ENCODE assay signal across 24 cellular contexts in genomic region chr5:127096328-127096993, GRCh38. TPM values are rescaled to one million over a fixed set of nuclear protein-coding genes. Genes with fewer than 3 reads are reported as not detected.
DNase-seq lines count a peak whose midpoint lies in the region; ATAC-seq, FAIRE-seq and TF ChIP-seq lines count a peak whose summit lies in the region.
"Had no signal": no experiment of that assay in that cellular context is flagged by ENCODE, and none has a peak within 500 bp of the region (broad histone marks: within the 10 kb centered on the region; RNA-seq: fewer than 3 reads in every experiment).

No MANE protein-coding gene starts in this region.

- FAIRE-seq in K562 (lab: Jason Lieb, UNC): no peak
- FAIRE-seq: GM12892 had no signal

- no TSS peak for BruUV-seq in K562 (replicated peaks; lab: Mats Ljungman, UMichigan)

- no peaks in the 10 kb centered on the region for H3K9me3 ChIP-seq in HUES48 (ENCODE audit: control insufficient read depth, insufficient read depth, low read length)
- H3K9me3 ChIP-seq in K562 (replicated peaks; ENCODE audit: control insufficient read depth, insufficient read depth, low read depth, low read length): no peaks in the 10 kb centered on the region
- H3K9me3 ChIP-seq in breast epithelium: no peaks in the 10 kb centered on the region
- H3K9me3 ChIP-seq: HAP-1, Peyer's patch, SK-N-SH had no signal

- H3K27ac ChIP-seq in HUES48 (ENCODE audit: low read depth, low read length) (peak overlapping the region; percentile 26), K562 (ENCODE audit: extremely low read depth, low read depth, low read length) (no peak overlapping the region), breast epithelium (no peak overlapping the region)
- H3K27ac ChIP-seq: Peyer's patch had no signal

- ATAC-seq in K562 (0 out of 3 replicates have a peak, but pooled peaks have one; percentile 25), HG02623 (IDR thresholded peaks at IDR 0.05; ENCODE audit: unreplicated experiment) (no peak), GM19467 (IDR thresholded peaks at IDR 0.05; ENCODE audit: unreplicated experiment) (no peak)

- TF ChIP-seq POLR2A in K562 (conservative IDR thresholded peaks at IDR 0.05) (no peak), breast epithelium (IDR thresholded peaks at IDR 0.05) (no peak)

- H3K27me3 ChIP-seq in HUES48 (ENCODE audit: control insufficient read depth, insufficient read depth, low read length): no peaks in the 10 kb centered on the region
- peaks cover 12 to 36% of the 10 kb centered on the region in 2 experiments; a peak in 4 of 5 replicates for H3K27me3 ChIP-seq in K562 (ENCODE audit: control insufficient read depth in 2 of 2, insufficient read depth in 2 of 2, low read length in 2 of 2)
- no peaks in the 10 kb centered on the region for H3K27me3 ChIP-seq in breast epithelium
- H3K27me3 ChIP-seq: Peyer's patch had no signal

- H3K4me1 ChIP-seq in HUES48 (ENCODE audit: control insufficient read depth, insufficient read depth, low read length) (peaks cover 50% of the 10 kb centered on the region), K562 (replicated peaks in 1 of 2; ENCODE audit: control insufficient read depth in 2 of 2, insufficient read depth in 2 of 2, low read length in 2 of 2) (peaks cover 0 to 4% of the 10 kb centered on the region in 2 experiments; a peak in 1 of 5 replicates), breast epithelium (no peaks in the 10 kb centered on the region)
- H3K4me1 ChIP-seq: Peyer's patch had no signal

- no peak overlapping the region for H3K4me3 ChIP-seq in HUES48 (ENCODE audit: low read depth, low read length)
- H3K4me3 ChIP-seq in K562: no peak overlapping the region
- no peak overlapping the region for H3K4me3 ChIP-seq in breast epithelium
- H3K4me3 ChIP-seq: HAP-1, Peyer's patch had no signal

- H3K9ac ChIP-seq in HUES48 (ENCODE audit: low read depth, low read length) (no peak overlapping the region), K562 (ENCODE audit: insufficient read depth in 1 of 2, low read depth in 2 of 2, low read length in 2 of 2) (no peak overlapping the region)
- H3K9ac ChIP-seq: SK-N-SH had no signal

- TF ChIP-seq EP300 in K562 (IDR thresholded peaks at IDR 0.05; ENCODE audit: low read length): no peak

- TF ChIP-seq CTCF in K562 (IDR thresholded peaks at IDR 0.05 in 2 of 3, conservative IDR thresholded peaks at IDR 0.05 in 1 of 3; ENCODE audit: insufficient read depth in 2 of 3, low read depth in 1 of 3, low read length in 3 of 3) (no peak), breast epithelium (IDR thresholded peaks at IDR 0.05) (no peak)

- no peaks in the 10 kb centered on the region for H4K20me1 ChIP-seq in K562 (replicated peaks; ENCODE audit: control insufficient read depth, insufficient read depth, low read length)

- CTCF ChIA-PET in K562 (lab: Yijun Ruan, JAX; ENCODE audit: low intra/inter-chr PET ratio): no interaction called here

- no peak overlapping the region; the same call in 1 of the 2 replicates for H3K4me2 ChIP-seq in K562 (ENCODE audit: insufficient read depth, low read length)
- H3K4me2 ChIP-seq: SK-N-SH had no signal

- no peak overlapping the region for H2AFZ ChIP-seq in K562 (ENCODE audit: low read depth, low read length)

- H3K36me3 ChIP-seq in HUES48 (ENCODE audit: control insufficient read depth, insufficient read depth, low read length) (no peaks in the 10 kb centered on the region), K562 (ENCODE audit: control insufficient read depth, insufficient read depth, low read length) (no peaks in the 10 kb centered on the region), breast epithelium (no peaks in the 10 kb centered on the region)
- H3K36me3 ChIP-seq: HAP-1, Peyer's patch had no signal

- no peak for TF ChIP-seq RAD21 in K562 (CRISPR knock-in tag; conservative IDR thresholded peaks at IDR 0.05 in 1 of 2, IDR thresholded peaks at IDR 0.05 in 1 of 2)

- in situ Hi-C loops in K562 (cut with MboI): no loop called here

- POLR2A ChIA-PET in K562 (lab: Yijun Ruan, JAX): interaction anchor here (0.7 kb wide), 1 partner anchor 290 kb away, joined by 4 read pairs; no protein-coding TSS in a partner anchor

- DNase-seq in NCI-H69 (lab: John Stamatoyannopoulos, UW): peak; percentile 64
- no peak for DNase-seq in K562 (ENCODE audit: extremely low read depth in 1 of 4, low spot score in 3 of 4)
- no peak for DNase-seq in effector CD4-positive, alpha-beta T cell
- no peak for DNase-seq in breast epithelium (ENCODE audit: low spot score in 2 of 2)
- DNase-seq: C1 segment of cervical spinal cord; CD4-positive, alpha-beta memory T cell; DMS79; GF-D8; HFFc6; NCI-H1105 treated with DMSO at 0.1 percent for 48 hours; NCI-H146; NCI-H1930; NCI-H2107; NCI-H524; NCI-H774; Peyer's patch; SIG-M5; SW 1271 had no signal

- no peaks in the 10 kb centered on the region for H3K9me1 ChIP-seq in K562 (ENCODE audit: control insufficient read depth, insufficient read depth, low read length)

- 0% methylated on average over 9 of the region's 9 CpGs for WGBS in K562 (ENCODE audit: insufficient coverage, low coverage, missing lambda C conversion rate)

- H3K79me2 ChIP-seq in K562 (ENCODE audit: control insufficient read depth, insufficient read depth, low read length): no peaks in the 10 kb centered on the region

- intact Hi-C loops in K562 (cut with micrococcal nuclease): no loop called here
- intact Hi-C loops in breast epithelium (cut with DNase I; ENCODE audit: low total_unique reads): no loop called here

TF ChIP-seq in K562, 482 proteins besides CTCF, POLR2A, EP300 and RAD21 (continues in another document):
- TF ChIP-seq ZNF511 (CRISPR knock-in tag; IDR thresholded peaks at IDR 0.05) (no peak), MXD1 (CRISPR knock-in tag; IDR thresholded peaks at IDR 0.05; ENCODE audit: borderline replicate concordance, poor library complexity, severe bottlenecking) (no peak), SRSF9 (IDR thresholded peaks at IDR 0.05; ENCODE audit: borderline replicate concordance, low read depth, low read length) (no peak), KDM5B (IDR thresholded peaks at IDR 0.05; ENCODE audit: insufficient replicate concordance, low read depth, low read length) (no peak), POLR2B (IDR thresholded peaks at IDR 0.05; ENCODE audit: low read depth, partially characterized antibody) (no peak), CHD2 (IDR thresholded peaks at IDR 0.05; ENCODE audit: low read depth, low read length) (no peak), SIX5 (IDR thresholded peaks at IDR 0.05; ENCODE audit: borderline replicate concordance in 1 of 2, insufficient read depth in 1 of 2, low read depth in 1 of 2, low read length in 2 of 2) (no peak), TGIF2 (CRISPR knock-in tag; IDR thresholded peaks at IDR 0.05) (no peak), KLF10 (CRISPR knock-in tag; IDR thresholded peaks at IDR 0.05) (no peak), NFRKB (IDR thresholded peaks at IDR 0.05; ENCODE audit: low read depth) (no peak)

RNA-seq across cellular contexts. Expression of gene C5orf63, which starts 23.2 kb away (rescaled TPM):
- 8.1 and 23.6 TPM in 2 replicates for total RNA-seq in K562 (2011; cell fraction: chromatin; rRNA removed; ENCODE audit: low replicate concordance)
- 2.0 and 3.8 TPM in 2 replicates for total RNA-seq in K562 (2011; cell fraction: nucleolus; rRNA removed)
- 8.4 and 24.0 TPM in 2 replicates for total RNA-seq in K562 (2011; cell fraction: nucleoplasm; rRNA removed)
- total RNA-seq in K562 (2014; rRNA removed) (1.8 and 3.4 TPM in 2 replicates), K562 (2014; rRNA removed; fragmentation: Illumina TruSeq; extraction: Trizol) (6.2 and 7.5 TPM in 2 replicates), K562 (2015; rRNA removed; fragmentation: Illumina TruSeq; extraction: Trizol) (4.0 and 4.2 TPM in 2 replicates), K562 (2021) (5.5 and 6.6 TPM in 2 replicates), breast epithelium (1 to 10 TPM; 2.4 to 5.6 (median 4.0) TPM)
- polyA plus RNA-seq in K562 (2011; rRNA removed) (8.8 and 11.0 TPM in 2 replicates), K562 (2014; fragmentation: Illumina TruSeq; extraction: Trizol) (6.2 and 7.4 TPM in 2 replicates), K562 (2014; fragmentation: Nextera tagmentation; extraction: Ambion mirVana) (10 to 100 TPM; 21.4 to 24.6 TPM), K562 (2014; rRNA removed) (4.3 and 5.1 TPM in 2 replicates)
- polyA plus RNA-seq in K562 (2011; cell fraction: cytosol; rRNA removed): 3.5 TPM in 2 replicates
- 15.5 and 17.0 TPM in 2 replicates for polyA plus RNA-seq in K562 (2011; cell fraction: nucleus; rRNA removed)
- 6.2 and 10.2 TPM in 2 replicates for polyA plus RNA-seq in K562 (2012)
- 6.1 and 7.3 TPM in 2 replicates for polyA minus RNA-seq in K562 (2011; rRNA and poly(A)+ RNA removed)
- polyA minus RNA-seq in K562 (2011; cell fraction: cytosol; rRNA and poly(A)+ RNA removed): 0.76 and 1.6 TPM in 2 replicates
- polyA minus RNA-seq in K562 (2011; cell fraction: nucleus; rRNA and poly(A)+ RNA removed): 6.6 and 10.2 TPM in 2 replicates
